In genomic region chr12:108295631-108296030, GRCh38 we compare ENCODE assay signal across 18 cellular contexts. TPM values are rescaled to one million over a fixed set of nuclear protein-coding genes. Genes with fewer than 3 reads are reported as not detected.
"Had no signal": no experiment of that assay in that cellular context is flagged by ENCODE, and none has a peak within 500 bp of the region (broad histone marks: within the 10 kb centered on the region; RNA-seq: fewer than 3 reads in every experiment).

No MANE protein-coding gene starts in this region.

- H3K4me3 ChIP-seq: ascending aorta, breast epithelium, dorsolateral prefrontal cortex, esophagus squamous epithelium, prostate gland, tibial nerve, uterus had no signal

- H3K36me3 ChIP-seq: breast epithelium, esophagus squamous epithelium, prostate gland, uterus had no signal

- H3K27me3 Mint-ChIP-seq: activated naive CD8-positive, alpha-beta T cell treated with anti-CD3 and anti-CD28 coated beads, Interleukin-2, amount 50 U/mL, for 24 hours had no signal

- H3K9me3 ChIP-seq: ascending aorta, breast epithelium, esophagus squamous epithelium, prostate gland, SK-N-SH, tibial nerve, uterus had no signal

- H3K36me3 Mint-ChIP-seq: stimulated activated memory B cell treated with anti-CD40 and anti-IgM and Interleukin-4, amounts not matched to agents 10 μg/mL and 1 μg/mL and 100 μg/mL, for 72 hours; T-cell had no signal

- H3K27ac Mint-ChIP-seq: activated naive CD4-positive, alpha-beta T cell treated with anti-CD3 and anti-CD28 coated beads for 36 hours; activated naive CD8-positive, alpha-beta T cell treated with anti-CD3 and anti-CD28 coated beads, Interleukin-2, amount 50 U/mL, for 24 hours; activated T-helper 17 cell treated with anti-CD3 and anti-CD28 coated beads, Interleukin-2, amount 50 U/mL, for 72 hours; stimulated activated memory B cell treated with anti-CD40 and anti-IgM and Interleukin-4, amounts not matched to agents 10 μg/mL and 1 μg/mL and 100 μg/mL, for 72 hours had no signal

- H3K4me3 Mint-ChIP-seq: activated naive CD4-positive, alpha-beta T cell treated with anti-CD3 and anti-CD28 coated beads for 36 hours; activated naive CD8-positive, alpha-beta T cell treated with anti-CD3 and anti-CD28 coated beads, Interleukin-2, amount 50 U/mL, for 24 hours; activated T-helper 17 cell treated with anti-CD3 and anti-CD28 coated beads, Interleukin-2, amount 50 U/mL, for 72 hours; stimulated activated memory B cell treated with anti-CD40 and anti-IgM and Interleukin-4, amounts not matched to agents 10 μg/mL and 1 μg/mL and 100 μg/mL, for 72 hours had no signal

- H3K27me3 ChIP-seq: ascending aorta, breast epithelium, dorsolateral prefrontal cortex, tibial nerve, uterus had no signal

- H3K4me1 ChIP-seq: ascending aorta, breast epithelium, prostate gland, uterus had no signal

- H3K27ac ChIP-seq: breast epithelium, dorsolateral prefrontal cortex, prostate gland had no signal

- ATAC-seq: activated CD4-positive, CD25-positive, alpha-beta regulatory T cell treated with anti-CD3 and anti-CD28 coated beads, Interleukin-2, amount 50 U/mL, for 24 hours; activated naive CD8-positive, alpha-beta T cell treated with anti-CD3 and anti-CD28 coated beads, Interleukin-2, amount 50 U/mL, for 24 hours; activated T-helper 17 cell treated with anti-CD3 and anti-CD28 coated beads, Interleukin-2, amount 50 U/mL, for 72 hours; stimulated activated memory B cell treated with anti-CD40 and anti-IgM and Interleukin-4, amounts not matched to agents 10 μg/mL and 1 μg/mL and 100 μg/mL, for 72 hours; T-cell had no signal

- DNase-seq: activated CD4-positive, alpha-beta T cell treated with anti-CD3 and anti-CD28 coated beads, Interleukin-2, amount 50 U/mL, for 1 hour; activated naive CD4-positive, alpha-beta T cell treated with anti-CD3 and anti-CD28 coated beads for 36 hours; activated naive CD8-positive, alpha-beta T cell treated with anti-CD3 and anti-CD28 coated beads, Interleukin-2, amount 50 U/mL, for 24 hours; dorsolateral prefrontal cortex; esophagus squamous epithelium; left cardiac atrium; SK-N-SH; T-cell; T1000; uterus had no signal

- H3K9me3 Mint-ChIP-seq: activated naive CD4-positive, alpha-beta T cell treated with anti-CD3 and anti-CD28 coated beads for 36 hours; activated naive CD8-positive, alpha-beta T cell treated with anti-CD3 and anti-CD28 coated beads, Interleukin-2, amount 50 U/mL, for 24 hours; activated T-helper 17 cell treated with anti-CD3 and anti-CD28 coated beads, Interleukin-2, amount 50 U/mL, for 72 hours; T-cell had no signal

RNA-seq across cellular contexts. Expression of gene CMKLR1, which starts 43.5 kb away (rescaled TPM):
- total RNA-seq: activated naive CD4-positive, alpha-beta T cell treated with anti-CD3 and anti-CD28 coated beads for 36 hours; activated T-helper 17 cell treated with anti-CD3 and anti-CD28 coated beads, Interleukin-2, amount 50 U/mL, for 72 hours; lung microvascular endothelial cell had no signal
